Comparison of ENCODE assay signal across 9 cellular contexts in genomic region chr5:51381801-51382507, GRCh38. TPM values are rescaled to one million over a fixed set of nuclear protein-coding genes. Genes with fewer than 3 reads are reported as not detected.
DNase-seq lines count a peak whose midpoint lies in the region; ATAC-seq and TF ChIP-seq lines count a peak whose summit lies in the region.
"Had no signal": no experiment of that assay in that cellular context is flagged by ENCODE, and none has a peak within 500 bp of the region (broad histone marks: within the 10 kb centered on the region; RNA-seq: fewer than 3 reads in every experiment).

No MANE protein-coding gene starts in this region.

- no peaks in the 10 kb centered on the region for H3K27me3 ChIP-seq in HCT116 (ENCODE audit: insufficient read depth, low read length)
- H3K27me3 ChIP-seq in CD8-positive, alpha-beta memory T cell (ENCODE audit: insufficient read depth, low read length, poor library complexity, severe bottlenecking), result peaks cover 18% of the 10 kb centered on the region

- peak overlapping the region; percentile 60 to 73 for H3K4me3 ChIP-seq in HCT116 (replicated peaks in 1 of 2; ENCODE audit: low read depth in 1 of 2, low read length in 2 of 2)
- H3K4me3 ChIP-seq in fibroblast of pulmonary artery (replicated peaks; ENCODE audit: low read depth, low read length), result peak overlapping the region; percentile 17
- H3K4me3 ChIP-seq in CD8-positive, alpha-beta memory T cell (ENCODE audit: low read length), result no peak overlapping the region

- H3K9me3 ChIP-seq in HCT116 (ENCODE audit: control insufficient read depth in 1 of 2, insufficient read depth in 1 of 2, low read depth in 1 of 2, low read length in 2 of 2), result no peaks in the 10 kb centered on the region
- H3K9me3 ChIP-seq in CD8-positive, alpha-beta memory T cell (ENCODE audit: low read length), result no peaks in the 10 kb centered on the region

- CTCF ChIA-PET in HCT116 (lab: Charles Lee), result interaction anchor here (0.6 to 1.1 kb wide), 2 partner anchors 532 to 625 kb away, joined by 3 read pairs; no protein-coding TSS in a partner anchor
- CTCF ChIA-PET in CD8-positive, alpha-beta memory T cell (lab: Charles Lee), result no interaction called here

- no peak for DNase-seq in HCT116 (ENCODE audit: low read depth, low spot score)
- DNase-seq in NCI-H748 treated with DMSO at 0.1 percent for 48 hours (lab: John Stamatoyannopoulos, UW), result peak; percentile 52
- no peak for DNase-seq in fibroblast of pulmonary artery (ENCODE audit: low read depth)
- peak; percentile 50 for DNase-seq in retina
- DNase-seq in CD8-positive, alpha-beta memory T cell, result no peak
- DNase-seq: NCI-H1930 had no signal

- RAD21 ChIA-PET in HCT116 (lab: Charles Lee; ENCODE audit: low non-redundant PET in 1 of 2, low total read pairs in 2 of 2, uncharacterized antibody in 2 of 2, unreplicated experiment in 2 of 2), result no interaction called here

- POLR2A ChIA-PET in HCT116 (lab: Charles Lee), result no interaction called here
- POLR2A ChIA-PET in CD8-positive, alpha-beta memory T cell (lab: Charles Lee), result no interaction called here

- no peaks in the 10 kb centered on the region for H4K20me1 ChIP-seq in HCT116 (ENCODE audit: insufficient read depth)

- H3K27ac ChIP-seq in HCT116 (ENCODE audit: low read depth, low read length), result no peak overlapping the region
- H3K27ac ChIP-seq in CD8-positive, alpha-beta memory T cell (ENCODE audit: low read depth, low read length), result no peak overlapping the region

- H3K4me2 ChIP-seq in HCT116 (ENCODE audit: low read length), result peak overlapping the region; percentile 75

- H3K27me3 Mint-ChIP-seq in CD8-positive, alpha-beta memory T cell, result peaks cover 83 to 98% of the 10 kb centered on the region in 2 donors

- no peaks in the 10 kb centered on the region for H3K79me2 ChIP-seq in HCT116 (ENCODE audit: insufficient read depth, low read length)

- H3K27ac Mint-ChIP-seq in CD8-positive, alpha-beta memory T cell, result no peak overlapping the region

- TF ChIP-seq RAD21 in HCT116 (IDR thresholded peaks at IDR 0.05; ENCODE audit: low read depth), result no peak

- no peak for TF ChIP-seq POLR2A in HCT116 (IDR thresholded peaks at IDR 0.05; ENCODE audit: borderline replicate concordance, extremely low read depth, insufficient read depth, insufficient read length)

- peaks cover 0 to 28% (median 20%) of the 10 kb centered on the region in 5 donors for H3K9me3 Mint-ChIP-seq in CD8-positive, alpha-beta memory T cell

- H3K4me3 Mint-ChIP-seq in CD8-positive, alpha-beta memory T cell, result no peak overlapping the region

- BruUV-seq in HCT116 (replicated peaks; lab: Mats Ljungman, UMichigan), result no TSS peak

- H3K36me3 Mint-ChIP-seq in CD8-positive, alpha-beta memory T cell, result no peaks in the 10 kb centered on the region

- H3K4me1 Mint-ChIP-seq in CD8-positive, alpha-beta memory T cell, result peaks cover 0 to 20% (median 19%) of the 10 kb centered on the region in 3 donors

- peak overlapping the region; percentile 69; the same call in 1 of the 2 replicates for H3K9ac ChIP-seq in HCT116 (ENCODE audit: low read length)

- H3K9me2 ChIP-seq in HCT116 (ENCODE audit: insufficient read depth), result no peaks in the 10 kb centered on the region

- no peaks in the 10 kb centered on the region; a peak in 1 of 4 replicates for H3K4me1 ChIP-seq in HCT116 (ENCODE audit: control insufficient read depth in 1 of 2, insufficient read depth in 2 of 2, low read length in 2 of 2)
- no peaks in the 10 kb centered on the region for H3K4me1 ChIP-seq in CD8-positive, alpha-beta memory T cell (ENCODE audit: insufficient read depth, low read length)

- ATAC-seq in HCT116 (no peak), GM18907 (IDR thresholded peaks at IDR 0.05; ENCODE audit: unreplicated experiment) (no peak), GM21390 (IDR thresholded peaks at IDR 0.05; ENCODE audit: unreplicated experiment) (no peak)

- H3K36me3 ChIP-seq in HCT116 (ENCODE audit: control insufficient read depth in 1 of 2, insufficient read depth in 2 of 2, low read length in 2 of 2), result no peaks in the 10 kb centered on the region
- no peaks in the 10 kb centered on the region for H3K36me3 ChIP-seq in CD8-positive, alpha-beta memory T cell (ENCODE audit: insufficient read depth, low read length)

- intact Hi-C loops in HCT116 (cut with micrococcal nuclease), result loop anchor here (2.0 to 5.0 kb wide), 4 partner anchors 303 to 1175 kb away; no protein-coding TSS in a partner anchor

- H2AFZ ChIP-seq in HCT116 (ENCODE audit: low read depth, low read length, poor library complexity, severe bottlenecking), result no peak overlapping the region

- TF ChIP-seq CTCF in HCT116 (IDR thresholded peaks at IDR 0.05 in 2 of 3, conservative IDR thresholded peaks at IDR 0.05 in 1 of 3; ENCODE audit: borderline replicate concordance in 1 of 3, insufficient read depth in 1 of 3, low read depth in 2 of 3, low read length in 2 of 3) (no peak), fibroblast of pulmonary artery (IDR thresholded peaks at IDR 0.05; ENCODE audit: low read length, missing control alignments) (no peak)

TF ChIP-seq in HCT116, 20 proteins besides CTCF, POLR2A, EP300 and RAD21:
- TF ChIP-seq EZH2phosphoT487 (IDR thresholded peaks at IDR 0.05; ENCODE audit: borderline replicate concordance) (no peak), SP1 (IDR thresholded peaks at IDR 0.05; ENCODE audit: low read depth) (no peak), EZH2 (IDR thresholded peaks at IDR 0.05) (no peak), ATF3 (IDR thresholded peaks at IDR 0.05) (no peak), POLR2AphosphoS5 (IDR thresholded peaks at IDR 0.05; ENCODE audit: low read depth, low read length) (no peak), CBX3 (IDR thresholded peaks at IDR 0.05; ENCODE audit: low read depth) (no peak), ZNF274 (IDR thresholded peaks at IDR 0.05; ENCODE audit: low read depth, low read length) (no peak), MAX (IDR thresholded peaks at IDR 0.05) (no peak), FOSL1 (IDR thresholded peaks at IDR 0.05; ENCODE audit: low read depth) (no peak), REST (IDR thresholded peaks at IDR 0.05; ENCODE audit: low read depth) (no peak), EGR1 (IDR thresholded peaks at IDR 0.05; ENCODE audit: low read depth) (no peak), CEBPB (IDR thresholded peaks at IDR 0.05; ENCODE audit: low read depth) (no peak), ZBTB33 (IDR thresholded peaks at IDR 0.05; ENCODE audit: extremely low read depth, insufficient replicate concordance, low read length) (no peak)

RNA-seq across cellular contexts. Expression of gene ISL1, which starts 1.3 kb away (rescaled TPM):
- total RNA-seq in HCT116 (2021; ENCODE audit: unreplicated experiment), result 1.3 TPM
- 0.48 and 0.54 TPM in 2 replicates for polyA plus RNA-seq in HCT116 (2012)
- not detected for total RNA-seq in CD8-positive, alpha-beta memory T cell
- polyA plus RNA-seq in CD8-positive, alpha-beta memory T cell, result not detected
- total RNA-seq: liver had no signal
- polyA plus RNA-seq: liver had no signal

Comparison
In these comparisons a context has a peak if more than half of its experiments do, and no peak if none do; other contexts are left out.
1. DNase-seq: peak in NCI-H748 treated with DMSO at 0.1 percent for 48 hours (single experiment) and retina (single experiment); none in HCT116 (single experiment), fibroblast of pulmonary artery (single experiment) and CD8-positive, alpha-beta memory T cell (0 of 5).